Comparison of ENCODE assay signal across 15 cellular contexts in genomic region chrY:7529416-7529815, GRCh38.
DNase-seq lines count a peak whose midpoint lies in the region; ATAC-seq and TF ChIP-seq lines count a peak whose summit lies in the region.
"Had no signal": no experiment of that assay in that cellular context is flagged by ENCODE, and none has a peak within 500 bp of the region (broad histone marks: within the 10 kb centered on the region; RNA-seq: fewer than 3 reads in every experiment).

No MANE protein-coding gene starts in this region.

- H3K36me3 ChIP-seq in breast epithelium (no peaks in the 10 kb centered on the region), gastrocnemius medialis (no peaks in the 10 kb centered on the region)
- H3K36me3 ChIP-seq: SJCRH30 had no signal

- H3K4me3 ChIP-seq in cardiac fibroblast (replicated peaks in 1 of 2; ENCODE audit: low read depth in 2 of 2, low read length in 2 of 2) (no peak overlapping the region), fibroblast of villous mesenchyme (ENCODE audit: low read depth, low read length) (no peak overlapping the region), breast epithelium (no peak overlapping the region), gastrocnemius medialis (no peak overlapping the region)
- H3K4me3 ChIP-seq: SJCRH30 had no signal

- intact Hi-C loops in breast epithelium (cut with DNase I; ENCODE audit: low total_unique reads) = no loop called here
- intact Hi-C loops in gastrocnemius medialis (cut with DNase I; ENCODE audit: low total_unique reads) = no loop called here

- TF ChIP-seq POLR2A in breast epithelium (IDR thresholded peaks at IDR 0.05) (no peak), gastrocnemius medialis (IDR thresholded peaks at IDR 0.05) (no peak)

- ATAC-seq in gastrocnemius medialis = no peak

- H3K27ac ChIP-seq in breast epithelium = no peak overlapping the region
- H3K27ac ChIP-seq in gastrocnemius medialis = no peak overlapping the region
- H3K27ac ChIP-seq: RWPE1, SJCRH30 had no signal

- H3K9me3 ChIP-seq in breast epithelium (no peaks in the 10 kb centered on the region), gastrocnemius medialis (no peaks in the 10 kb centered on the region)
- H3K9me3 ChIP-seq: SJCRH30 had no signal

- no peaks in the 10 kb centered on the region for H3K27me3 ChIP-seq in breast epithelium
- no peaks in the 10 kb centered on the region for H3K27me3 ChIP-seq in gastrocnemius medialis
- H3K27me3 ChIP-seq: SJCRH30 had no signal

- H3K4me1 ChIP-seq in breast epithelium = no peaks in the 10 kb centered on the region
- H3K4me1 ChIP-seq in gastrocnemius medialis = no peaks in the 10 kb centered on the region
- H3K4me1 ChIP-seq: SJCRH30 had no signal

- TF ChIP-seq CTCF in cardiac fibroblast (IDR thresholded peaks at IDR 0.05; ENCODE audit: low read depth, low read length) (no peak), fibroblast of villous mesenchyme (IDR thresholded peaks at IDR 0.05; ENCODE audit: insufficient read depth, low read depth, low read length) (no peak), breast epithelium (IDR thresholded peaks at IDR 0.05) (no peak), gastrocnemius medialis (IDR thresholded peaks at IDR 0.05 in 4 of 5, conservative IDR thresholded peaks at IDR 0.05 in 1 of 5) (no peak)

- in situ Hi-C loops in gastrocnemius medialis (cut with MboI; ENCODE audit: low sequenced_read_pairs in 4 of 4) = no loop called here

- DNase-seq in Ammon's horn (ENCODE audit: low spot score) (peak; percentile 2), LHCN-M2 (ENCODE audit: low read depth) (peak; percentile 18), cardiac fibroblast (ENCODE audit: low read depth in 2 of 2) (peak; percentile 37 to 67), fibroblast of villous mesenchyme (ENCODE audit: low read depth) (peak; percentile 37), breast epithelium (ENCODE audit: low spot score in 2 of 2) (no peak), gastrocnemius medialis (no peak), SK-N-DZ (ENCODE audit: low spot score) (no peak)
- DNase-seq in stimulated activated naive CD4-positive, alpha-beta T cell treated with Interleukin-2 at 50 U/mL for 16 hours (lab: John Stamatoyannopoulos, UW) = no peak
- DNase-seq: CD4-positive, CD25-positive, alpha-beta regulatory T cell; DMS53; GOT3; NCI-H1092; NCI-H2107; SJCRH30 had no signal

Comparison
In these comparisons a context has a peak if more than half of its experiments do, and no peak if none do; other contexts are left out.
1. DNase-seq: peak in Ammon's horn (single experiment), LHCN-M2 (single experiment), cardiac fibroblast (2 of 2) and fibroblast of villous mesenchyme (single experiment); none in breast epithelium (0 of 2), gastrocnemius medialis (0 of 2), SK-N-DZ (single experiment) and stimulated activated naive CD4-positive, alpha-beta T cell treated with Interleukin-2 at 50 U/mL for 16 hours (single experiment).